Comparison of ENCODE assay signal across 29 cellular contexts in genomic region chr10:21981118-21981517, GRCh38.
"Had no signal": no experiment of that assay in that cellular context is flagged by ENCODE, and none has a peak within 500 bp of the region (broad histone marks: within the 10 kb centered on the region; RNA-seq: fewer than 3 reads in every experiment).

No MANE protein-coding gene starts in this region.

- H3K4me1 ChIP-seq: body of pancreas had no signal

- H3K4me2 ChIP-seq: hepatocyte had no signal

- DNase-seq: activated CD4-positive, alpha-beta memory T cell treated with anti-CD3 and anti-CD28 coated beads for 36 hours; activated CD4-positive, alpha-beta T cell treated with anti-CD3 and anti-CD28 coated beads for 36 hours; activated CD4-positive, alpha-beta T cell treated with anti-CD3 and anti-CD28 coated beads, Interleukin-2, amount 10 ng/mL, durations not matched to agents 24 days and 14 days; activated CD4-positive, CD25-positive, alpha-beta regulatory T cell; activated CD4-positive, CD25-positive, alpha-beta regulatory T cell treated with anti-CD3 and anti-CD28 coated beads, Interleukin-2, amount 50 U/mL, for 72 hours; activated CD8-positive, alpha-beta memory T cell treated with anti-CD3 and anti-CD28 coated beads, Interleukin-2, amount 10 ng/mL, durations not matched to agents 7 days and 5 days; activated CD8-positive, alpha-beta memory T cell treated with anti-CD3 and anti-CD28 coated beads, Interleukin-2, amount 50 U/mL, for 48 hours; activated CD8-positive, alpha-beta T cell treated with anti-CD3 and anti-CD28 coated beads, Interleukin-2, amount 10 ng/mL, durations not matched to agents 7 days and 5 days; activated effector memory CD4-positive, alpha-beta T cell treated with anti-CD3 and anti-CD28 coated beads, Interleukin-2, amount 50 U/mL, for 16 hours; activated naive CD4-positive, alpha-beta T cell treated with anti-CD3 and anti-CD28 coated beads for 36 hours; activated naive CD8-positive, alpha-beta T cell treated with anti-CD3 and anti-CD28 coated beads for 36 hours; activated naive CD8-positive, alpha-beta T cell treated with anti-CD3 and anti-CD28 coated beads, Interleukin-2, amount 50 U/mL, for 24 hours; activated T-cell treated with anti-CD3 and anti-CD28 coated beads for 4 hours; activated T-cell treated with anti-CD3 and anti-CD28 coated beads, Interleukin-2, amount 50 U/mL, for 4 hours; adrenal gland; amygdala; aorta; body of pancreas; caudate nucleus; cortex of kidney; dermis blood vessel endothelial cell; effector CD4-positive, alpha-beta T cell; effector memory CD8-positive, alpha-beta T cell; erythroblast; esophagus squamous epithelium; foreskin melanocyte; heart right ventricle had no signal

- H3K9me3 ChIP-seq: adrenal gland, body of pancreas, gastroesophageal sphincter had no signal

- H3K4me3 ChIP-seq: adrenal gland, body of pancreas, esophagus squamous epithelium, gastroesophageal sphincter, heart right ventricle, hepatocyte had no signal

- H3K36me3 ChIP-seq: adrenal gland, esophagus squamous epithelium, gastroesophageal sphincter, heart right ventricle had no signal

- H3K27me3 ChIP-seq: adrenal gland, body of pancreas, esophagus squamous epithelium, gastroesophageal sphincter, heart right ventricle, hepatocyte had no signal

- H3K27ac ChIP-seq: adrenal gland, body of pancreas, esophagus squamous epithelium, gastroesophageal sphincter, heart right ventricle, hepatocyte had no signal

- H2AFZ ChIP-seq: hepatocyte had no signal

- ATAC-seq: activated CD4-positive, alpha-beta T cell treated with anti-CD3 and anti-CD28 coated beads for 36 hours; activated CD8-positive, alpha-beta memory T cell treated with anti-CD3 and anti-CD28 coated beads, Interleukin-2, amount 10 ng/mL, durations not matched to agents 7 days and 5 days; activated CD8-positive, alpha-beta T cell treated with anti-CD3 and anti-CD28 coated beads, Interleukin-2, amount 10 ng/mL, durations not matched to agents 7 days and 5 days; activated naive CD8-positive, alpha-beta T cell treated with anti-CD3 and anti-CD28 coated beads, Interleukin-2, amount 50 U/mL, for 24 hours; activated T-cell treated with anti-CD3 and anti-CD28 coated beads, Interleukin-2, amount 50 U/mL, for 4 hours; body of pancreas; effector memory CD8-positive, alpha-beta T cell; gastroesophageal sphincter; heart right ventricle had no signal
